ENCODE assay signal across 10 cellular contexts in genomic region chr2:217162533-217162932, GRCh38.
DNase-seq lines count a peak whose midpoint lies in the region; ATAC-seq and TF ChIP-seq lines count a peak whose summit lies in the region.
"Had no signal": no experiment of that assay in that cellular context is flagged by ENCODE, and none has a peak within 500 bp of the region (broad histone marks: within the 10 kb centered on the region; RNA-seq: fewer than 3 reads in every experiment).

No MANE protein-coding gene starts in this region.

- H3K4me2 ChIP-seq in osteoblast (ENCODE audit: insufficient read depth, low read length), result peak overlapping the region; percentile 66

- H2AFZ ChIP-seq in osteoblast (ENCODE audit: low read length), result peak overlapping the region; percentile 4

- intact Hi-C loops in MCF 10A (cut with micrococcal nuclease), result no loop called here

- H3K27me3 ChIP-seq in osteoblast (ENCODE audit: insufficient read depth, low read length) (peaks cover 7% of the 10 kb centered on the region), WERI-Rb-1 (ENCODE audit: insufficient read depth, low read depth, severe bottlenecking) (no peaks in the 10 kb centered on the region)

- H3K4me3 ChIP-seq in osteoblast (ENCODE audit: insufficient read depth, low read length) (peak overlapping the region; percentile 6), WERI-Rb-1 (ENCODE audit: low read depth, low read length) (no peak overlapping the region)

- H3K4me1 ChIP-seq in osteoblast (ENCODE audit: insufficient read depth, low read length), result peaks cover 11% of the 10 kb centered on the region

- no peak for ATAC-seq in HG03196 (IDR thresholded peaks at IDR 0.05; ENCODE audit: unreplicated experiment)

- H3K79me2 ChIP-seq in osteoblast (ENCODE audit: insufficient read depth, low read length), result no peaks in the 10 kb centered on the region

- H3K9me3 Mint-ChIP-seq in MCF 10A (ENCODE audit: unreplicated experiment), result no peaks in the 10 kb centered on the region

- H4K20me1 ChIP-seq in osteoblast (ENCODE audit: insufficient read depth, low read length), result no peaks in the 10 kb centered on the region

- TF ChIP-seq CTCF in MCF 10A (IDR thresholded peaks at IDR 0.05; ENCODE audit: unreplicated experiment), result no peak
- TF ChIP-seq CTCF in osteoblast (IDR thresholded peaks at IDR 0.05; ENCODE audit: extremely low read depth, low read depth, low read length), result no peak
- TF ChIP-seq CTCF in WERI-Rb-1 (IDR thresholded peaks at IDR 0.05; ENCODE audit: low read depth, low read length), result no peak

- H3K36me3 Mint-ChIP-seq in MCF 10A (ENCODE audit: insufficient read depth, unreplicated experiment), result no peaks in the 10 kb centered on the region
- H3K36me3 Mint-ChIP-seq: memory B cell had no signal

- H3K27ac ChIP-seq in osteoblast (ENCODE audit: low read depth, low read length) (peak overlapping the region; percentile 27), WERI-Rb-1 (no peak overlapping the region)

- peaks cover 6% of the 10 kb centered on the region for H3K4me1 Mint-ChIP-seq in MCF 10A (ENCODE audit: insufficient read depth, unreplicated experiment)
- H3K4me1 Mint-ChIP-seq: B cell had no signal

- POLR2A ChIA-PET in MCF 10A (lab: Yijun Ruan, JAX), result no interaction called here

- BruUV-seq in MCF 10A (replicated peaks; lab: Mats Ljungman, UMichigan), result no TSS peak

- CTCF ChIA-PET in MCF 10A (lab: Yijun Ruan, JAX), result interaction anchor here (0.6 to 2.8 kb wide), 4 partner anchors 354 to 467 kb away, joined by 3 to 12 read pairs (median 4); partner anchors contain the start of gene IGFBP5

- no peaks in the 10 kb centered on the region for H3K9me3 ChIP-seq in osteoblast (ENCODE audit: low read depth, low read length)
- H3K9me3 ChIP-seq in WERI-Rb-1 (ENCODE audit: severe bottlenecking), result peaks cover 3% of the 10 kb centered on the region

- H3K27me3 Mint-ChIP-seq in MCF 10A (ENCODE audit: insufficient read depth, unreplicated experiment), result no peaks in the 10 kb centered on the region

- H3K4me3 Mint-ChIP-seq in MCF 10A (ENCODE audit: unreplicated experiment), result no peak overlapping the region
- H3K4me3 Mint-ChIP-seq: B cell, memory B cell had no signal

- no peak overlapping the region for H3K27ac Mint-ChIP-seq in MCF 10A (ENCODE audit: low read depth, unreplicated experiment)
- H3K27ac Mint-ChIP-seq: B cell, memory B cell had no signal

- peak; percentile 5 for DNase-seq in NK-92 treated with Interleukin-12 subunit alpha and Interleukin-12 subunit beta, amount 100 ng/mL, for 24 hours (lab: John Stamatoyannopoulos, UW)
- DNase-seq in NK-92 (lab: John Stamatoyannopoulos, UW; ENCODE audit: unreplicated experiment) (no peak), NCI-H748 treated with DMSO at 0.1 percent for 48 hours (lab: John Stamatoyannopoulos, UW) (peak; percentile 87), MCF 10A (ENCODE audit: unreplicated experiment) (peak; percentile 30), osteoblast (ENCODE audit: insufficient read length, low spot score, missing footprints) (peak; percentile 66), WERI-Rb-1 (no peak), HuH-7 (ENCODE audit: low spot score) (no peak)

- no peaks in the 10 kb centered on the region for H3K36me3 ChIP-seq in osteoblast (ENCODE audit: insufficient read depth, low read length)
- no peaks in the 10 kb centered on the region for H3K36me3 ChIP-seq in WERI-Rb-1

Comparison
In these comparisons a context has a peak if more than half of its experiments do, and no peak if none do; other contexts are left out.
1. DNase-seq: peak in NK-92 treated with Interleukin-12 subunit alpha and Interleukin-12 subunit beta, amount 100 ng/mL, for 24 hours (single experiment), NCI-H748 treated with DMSO at 0.1 percent for 48 hours (single experiment), MCF 10A (single experiment) and osteoblast (single experiment); none in NK-92 (single experiment), WERI-Rb-1 (single experiment) and HuH-7 (single experiment).